ENCODE assay signal across 29 cellular contexts in genomic region chr9:137012694-137013570, GRCh38. TPM values are rescaled to one million over a fixed set of nuclear protein-coding genes. Genes with fewer than 3 reads are reported as not detected.
"Had no signal": no experiment of that assay in that cellular context is flagged by ENCODE, and none has a peak within 500 bp of the region (broad histone marks: within the 10 kb centered on the region; RNA-seq: fewer than 3 reads in every experiment).

No MANE protein-coding gene starts in this region.

- H3K27ac ChIP-seq: brain microvascular endothelial cell, coronary artery, heart left ventricle, ovary, skin epidermis, uterus had no signal

- H3K27me3 Mint-ChIP-seq: activated CD4-positive, alpha-beta memory T cell treated with anti-CD3 and anti-CD28 coated beads, Interleukin-2, amount 10 ng/mL, durations not matched to agents 7 days and 5 days; activated CD4-positive, alpha-beta T cell treated with anti-CD3 and anti-CD28 coated beads, Interleukin-2, amount 10 ng/mL, durations not matched to agents 7 days and 5 days; activated T-cell treated with anti-CD3 and anti-CD28 coated beads, Interleukin-2, amount 50 U/mL, for 24 hours; naive thymus-derived CD4-positive, alpha-beta T cell; progenitor cell of endocrine pancreas; stimulated activated naive CD8-positive, alpha-beta T cell treated with anti-CD3 and anti-CD28 coated beads, Interleukin-15, Interleukin-2, amounts not matched to agents 100 ng/mL and 50 ng/mL, for 24 hours; type B pancreatic cell had no signal

- H3K4me3 ChIP-seq: coronary artery, heart left ventricle, ovary, skin epidermis, uterus had no signal

- H3K4me1 Mint-ChIP-seq: activated CD4-positive, alpha-beta memory T cell treated with anti-CD3 and anti-CD28 coated beads, Interleukin-2, amount 10 ng/mL, durations not matched to agents 7 days and 5 days; activated CD4-positive, alpha-beta T cell treated with anti-CD3 and anti-CD28 coated beads, Interleukin-2, amount 10 ng/mL, durations not matched to agents 7 days and 5 days; naive thymus-derived CD4-positive, alpha-beta T cell had no signal

- H3K9me3 Mint-ChIP-seq: activated CD4-positive, alpha-beta memory T cell treated with anti-CD3 and anti-CD28 coated beads, Interleukin-2, amount 10 ng/mL, durations not matched to agents 7 days and 5 days; activated CD4-positive, alpha-beta T cell treated with anti-CD3 and anti-CD28 coated beads, Interleukin-2, amount 10 ng/mL, durations not matched to agents 7 days and 5 days; activated T-cell treated with anti-CD3 and anti-CD28 coated beads, Interleukin-2, amount 50 U/mL, for 24 hours; naive thymus-derived CD4-positive, alpha-beta T cell; stimulated activated naive CD8-positive, alpha-beta T cell treated with anti-CD3 and anti-CD28 coated beads, Interleukin-15, Interleukin-2, amounts not matched to agents 100 ng/mL and 50 ng/mL, for 24 hours; type B pancreatic cell had no signal

- H3K27ac Mint-ChIP-seq: activated CD4-positive, alpha-beta memory T cell treated with anti-CD3 and anti-CD28 coated beads, Interleukin-2, amount 10 ng/mL, durations not matched to agents 7 days and 5 days; activated CD4-positive, alpha-beta T cell treated with anti-CD3 and anti-CD28 coated beads, Interleukin-2, amount 10 ng/mL, durations not matched to agents 7 days and 5 days; activated T-cell treated with anti-CD3 and anti-CD28 coated beads, Interleukin-2, amount 50 U/mL, for 24 hours; naive thymus-derived CD4-positive, alpha-beta T cell; progenitor cell of endocrine pancreas; stimulated activated naive CD8-positive, alpha-beta T cell treated with anti-CD3 and anti-CD28 coated beads, Interleukin-15, Interleukin-2, amounts not matched to agents 100 ng/mL and 50 ng/mL, for 24 hours; type B pancreatic cell had no signal

- H3K9me3 ChIP-seq: heart left ventricle, ovary, uterus had no signal

- H3K4me1 ChIP-seq: heart left ventricle, uterus had no signal

- DNase-seq: activated CD4-positive, alpha-beta memory T cell treated with anti-CD3 and anti-CD28 coated beads, Interleukin-2, amount 10 ng/mL, durations not matched to agents 7 days and 5 days; activated CD4-positive, alpha-beta T cell treated with anti-CD3 and anti-CD28 coated beads for 1 hour; activated CD4-positive, alpha-beta T cell treated with anti-CD3 and anti-CD28 coated beads, Interleukin-2, amount 10 ng/mL, durations not matched to agents 7 days and 5 days; activated CD8-positive, alpha-beta memory T cell treated with anti-CD3 and anti-CD28 coated beads, Interleukin-2, amount 50 U/mL, for 48 hours; activated gamma-delta T cell treated with Interleukin-2 at 50 U/mL for 16 hours; activated naive CD4-positive, alpha-beta T cell treated with anti-CD3 and anti-CD28 coated beads, Interleukin-2, amount 50 U/mL, for 16 hours; activated T-cell treated with anti-CD3 and anti-CD28 coated beads, Interleukin-2, amount 50 U/mL, for 24 hours; amniotic stem cell; brain microvascular endothelial cell; foreskin fibroblast; heart left ventricle; islet precursor cell; midbrain; naive thymus-derived CD4-positive, alpha-beta T cell; ovary; stimulated activated CD4-positive, alpha-beta T cell treated with anti-CD3 and anti-CD28 coated beads, Interleukin-12 subunit alpha, Interleukin-12 subunit beta, amount 100 ng/mL, for 4 hours; stimulated activated CD4-positive, alpha-beta T cell treated with anti-CD3 and anti-CD28 coated beads, Interleukin-4, amount 100 ng/mL, for 1 hour; uterus had no signal

- H3K36me3 ChIP-seq: ovary, uterus had no signal

- ATAC-seq: esophagus mucosa; heart left ventricle; naive thymus-derived CD4-positive, alpha-beta T cell; sciatic nerve had no signal

- H3K27me3 ChIP-seq: brain microvascular endothelial cell, heart left ventricle, ovary, uterus had no signal

- H3K4me3 Mint-ChIP-seq: activated CD4-positive, alpha-beta memory T cell treated with anti-CD3 and anti-CD28 coated beads, Interleukin-2, amount 10 ng/mL, durations not matched to agents 7 days and 5 days; activated CD4-positive, alpha-beta T cell treated with anti-CD3 and anti-CD28 coated beads, Interleukin-2, amount 10 ng/mL, durations not matched to agents 7 days and 5 days; activated T-cell treated with anti-CD3 and anti-CD28 coated beads, Interleukin-2, amount 50 U/mL, for 24 hours; naive thymus-derived CD4-positive, alpha-beta T cell; stimulated activated naive CD8-positive, alpha-beta T cell treated with anti-CD3 and anti-CD28 coated beads, Interleukin-15, Interleukin-2, amounts not matched to agents 100 ng/mL and 50 ng/mL, for 24 hours; type B pancreatic cell had no signal

RNA-seq across cellular contexts. Expression of gene CLIC3, which starts 16.6 kb away (rescaled TPM):
- total RNA-seq: cerebellum, progenitor cell of endocrine pancreas had no signal

RNA-seq across cellular contexts. Expression of gene FUT7, which starts 19.0 kb away (rescaled TPM):
- total RNA-seq: astrocyte, progenitor cell of endocrine pancreas, renal cortical epithelial cell, uterus had no signal

RNA-seq across cellular contexts. Expression of gene LCNL1, which starts 30.1 kb away (rescaled TPM):
- total RNA-seq: progenitor cell of endocrine pancreas, renal cortical epithelial cell, subcutaneous adipose tissue had no signal
